ENCODE assay signal across 9 cellular contexts in the genomic region with DNA sequence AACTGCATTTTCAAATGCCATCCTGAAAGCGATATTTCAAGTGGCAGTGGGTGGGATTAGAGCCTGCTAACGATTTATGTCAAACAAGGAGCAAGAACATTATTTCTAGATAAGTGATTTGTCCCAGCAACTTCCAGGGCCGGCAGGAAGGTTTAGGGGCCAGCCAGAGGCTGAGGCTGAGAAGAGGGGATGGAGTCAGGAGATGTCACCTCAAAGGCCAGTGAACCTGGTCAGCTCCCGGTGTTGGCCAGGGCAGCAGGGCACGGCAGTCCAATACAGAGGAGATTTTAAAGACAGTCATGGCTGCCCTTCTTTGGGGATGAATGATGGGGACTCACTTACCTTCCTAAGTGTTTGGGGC.
A peak's percentile ranks its signal among the peaks of the same experiment; 100 is the strongest.
DNase-seq lines count a peak whose midpoint lies in the region; ATAC-seq, FAIRE-seq and TF ChIP-seq lines count a peak whose summit lies in the region.
"Had no signal": no experiment of that assay in that cellular context is flagged by ENCODE, and none has a peak within 500 bp of the region (broad histone marks: within the 10 kb centered on the region; RNA-seq: fewer than 3 reads in every experiment).

No MANE protein-coding gene starts in this region.

- H3K9ac ChIP-seq in GM12878 (ENCODE audit: control insufficient read depth, insufficient read depth, low read length) = peak overlapping the region; percentile 73
- H3K9ac ChIP-seq in mucosa of rectum (ENCODE audit: low read depth in 1 of 2, low read length in 2 of 2) = peak overlapping the region; percentile 38 to 41

- no peaks in the 10 kb centered on the region for H3K27me3 ChIP-seq in GM12878 (replicated peaks in 1 of 2; ENCODE audit: control insufficient read depth in 2 of 2, insufficient read depth in 2 of 2, low read length in 1 of 2)
- peaks cover 0 to 3% of the 10 kb centered on the region in 2 donors for H3K27me3 ChIP-seq in mucosa of rectum (ENCODE audit: control insufficient read depth in 2 of 2, insufficient read depth in 2 of 2, low read length in 2 of 2)

- H3K9me3 ChIP-seq in GM12878 (replicated peaks; ENCODE audit: control insufficient read depth, insufficient read depth, low read length) = no peaks in the 10 kb centered on the region
- no peaks in the 10 kb centered on the region for H3K9me3 ChIP-seq in mucosa of rectum (ENCODE audit: control insufficient read depth in 2 of 2, low read length in 2 of 2)

- peaks cover 53% of the 10 kb centered on the region for H3K4me1 Mint-ChIP-seq in activated naive CD4-positive, alpha-beta T cell treated with anti-CD3 and anti-CD28 coated beads, Interleukin-2, amount 10 ng/mL, durations not matched to agents 7 days and 5 days
- peaks cover 74% of the 10 kb centered on the region for H3K4me1 Mint-ChIP-seq in type B pancreatic cell (ENCODE audit: unreplicated experiment)

- H3K9me3 Mint-ChIP-seq in activated naive CD4-positive, alpha-beta T cell treated with anti-CD3 and anti-CD28 coated beads, Interleukin-2, amount 10 ng/mL, durations not matched to agents 7 days and 5 days = no peaks in the 10 kb centered on the region
- no peaks in the 10 kb centered on the region for H3K9me3 Mint-ChIP-seq in type B pancreatic cell

- CTCF ChIA-PET in activated naive CD4-positive, alpha-beta T cell treated with anti-CD3 and anti-CD28 coated beads, Interleukin-2, amount 10 ng/mL, durations not matched to agents 7 days and 5 days (lab: Charles Lee) = interaction anchor here (1.1 kb wide), 1 partner anchor 36 kb away, joined by 4 read pairs; no protein-coding TSS in a partner anchor
- CTCF ChIA-PET in GM12878 (lab: Yijun Ruan, JAX) = interaction anchor here (0.6 to 1.5 kb wide), 5 partner anchors 24 to 46 kb away, joined by 3 to 6 read pairs (median 4); no protein-coding TSS in a partner anchor

- H2AFZ ChIP-seq in GM12878 (ENCODE audit: control insufficient read depth, low read depth, low read length) = peak overlapping the region; percentile 22; the same call in 1 of the 2 replicates

- in situ Hi-C loops in GM12878 (cut with MboI) = no loop called here

- H4K20me1 ChIP-seq in GM12878 (ENCODE audit: control insufficient read depth, insufficient read depth) = no peaks in the 10 kb centered on the region

- peak overlapping the region; percentile 91 for H3K4me2 ChIP-seq in GM12878 (ENCODE audit: control insufficient read depth, insufficient read depth)

- SMC1A ChIA-PET in GM12878 (lab: Charles Lee; ENCODE audit: uncharacterized antibody, unreplicated experiment) = interaction anchor here (0.6 to 2.0 kb wide), 9 partner anchors 9 to 103 kb away, joined by 3 to 6 read pairs (median 4); no protein-coding TSS in a partner anchor

- WGBS in GM12878 (ENCODE audit: insufficient coverage, insufficient replicate concordance, low lambda C conversion rate, missing lambda C conversion rate) = 22% methylated on average over 5 of the region's 5 CpGs

- TF ChIP-seq CTCF in GM12878 (IDR thresholded peaks at IDR 0.05 in 2 of 3, conservative IDR thresholded peaks at IDR 0.05 in 1 of 3; ENCODE audit: control insufficient read depth in 2 of 3, extremely low read depth in 1 of 3, insufficient read depth in 1 of 3, low read depth in 3 of 3, low read length in 3 of 3) = no peak
- TF ChIP-seq CTCF in type B pancreatic cell (conservative IDR thresholded peaks at IDR 0.05) = no peak

- H3K27ac Mint-ChIP-seq in activated naive CD4-positive, alpha-beta T cell treated with anti-CD3 and anti-CD28 coated beads, Interleukin-2, amount 10 ng/mL, durations not matched to agents 7 days and 5 days = peak overlapping the region; percentile 68
- H3K27ac Mint-ChIP-seq in type B pancreatic cell = peak overlapping the region; percentile 92

- no peaks in the 10 kb centered on the region for H3K36me3 ChIP-seq in GM12878 (ENCODE audit: control insufficient read depth in 2 of 2, insufficient read depth in 2 of 2, low read length in 1 of 2)
- H3K36me3 ChIP-seq in mucosa of rectum (ENCODE audit: control insufficient read depth in 2 of 2, insufficient read depth in 2 of 2, low read length in 2 of 2) = peaks cover 0 to 3% of the 10 kb centered on the region in 2 donors

- peak; percentile 22 for DNase-seq in activated naive CD4-positive, alpha-beta T cell treated with anti-CD3 and anti-CD28 coated beads, Interleukin-2, amount 10 ng/mL, durations not matched to agents 7 days and 5 days
- DNase-seq in activated naive CD4-positive, alpha-beta T cell (lab: John Stamatoyannopoulos, UW) = no peak
- DNase-seq in GM12878 (ENCODE audit: low read depth, low spot score) (no peak), type B pancreatic cell (ENCODE audit: extremely low spot score, unreplicated experiment) (no peak), NCI-H1092 (lab: John Stamatoyannopoulos, UW) (no peak), hepatic stellate cell (ENCODE audit: low spot score) (no peak)
- DNase-seq: activated CD4-positive, alpha-beta T cell treated with anti-CD3 and anti-CD28 coated beads, Interleukin-2, amount 50 U/mL, for 4 hours had no signal

- no peak for TF ChIP-seq POLR2A in GM12878 (IDR thresholded peaks at IDR 0.05; ENCODE audit: low read depth, low read length)

- peak overlapping the region; percentile 77 for H3K4me3 ChIP-seq in GM12878
- peak overlapping the region; percentile 30 to 31 for H3K4me3 ChIP-seq in mucosa of rectum (ENCODE audit: low read length in 2 of 2)

- BruUV-seq in GM12878 (replicated peaks; lab: Mats Ljungman, UMichigan) = no TSS peak

- peak overlapping the region; percentile 73 for H3K4me3 Mint-ChIP-seq in activated naive CD4-positive, alpha-beta T cell treated with anti-CD3 and anti-CD28 coated beads, Interleukin-2, amount 10 ng/mL, durations not matched to agents 7 days and 5 days
- peak overlapping the region; percentile 84 for H3K4me3 Mint-ChIP-seq in type B pancreatic cell

- TF ChIP-seq EP300 in GM12878 (IDR thresholded peaks at IDR 0.05; ENCODE audit: borderline replicate concordance in 1 of 2, control insufficient read depth in 1 of 2, low read depth in 2 of 2, low read length in 2 of 2) = no peak

- peaks cover 29% of the 10 kb centered on the region for H3K4me1 ChIP-seq in GM12878 (ENCODE audit: control insufficient read depth, insufficient read depth, low read length)
- peaks cover 29 to 36% of the 10 kb centered on the region in 2 donors for H3K4me1 ChIP-seq in mucosa of rectum (ENCODE audit: control insufficient read depth in 2 of 2, insufficient read depth in 2 of 2, low read length in 2 of 2)

- intact Hi-C loops in GM12878 (cut with micrococcal nuclease; ENCODE audit: unreplicated experiment) = no loop called here

- no peak for FAIRE-seq in GM12878 (lab: Jason Lieb, UNC)

- ATAC-seq in GM12878 = no peak
- ATAC-seq in HG03135 (IDR thresholded peaks at IDR 0.05; ENCODE audit: unreplicated experiment) = no peak

- RAD21 ChIA-PET in GM12878 (lab: Charles Lee; ENCODE audit: unreplicated experiment) = interaction anchor here (0.6 to 11.1 kb wide), 7 partner anchors 12 to 107 kb away, joined by 3 to 165 read pairs (median 3); no protein-coding TSS in a partner anchor

- peak overlapping the region; percentile 75 for H3K27ac ChIP-seq in GM12878 (ENCODE audit: control insufficient read depth, insufficient read depth)
- peak overlapping the region; percentile 20 to 73 for H3K27ac ChIP-seq in mucosa of rectum (ENCODE audit: low read depth in 2 of 2, low read length in 2 of 2)

- no peak for TF ChIP-seq RAD21 in GM12878 (IDR thresholded peaks at IDR 0.05; ENCODE audit: insufficient read depth, low read depth, low read length)

- POLR2A ChIA-PET in GM12878 (lab: Charles Lee) = interaction anchor here (0.7 to 12.4 kb wide), 4 partner anchors 9 to 143 kb away, joined by 3 to 100 read pairs (median 4); no protein-coding TSS in a partner anchor

- H3K36me3 Mint-ChIP-seq in activated naive CD4-positive, alpha-beta T cell treated with anti-CD3 and anti-CD28 coated beads, Interleukin-2, amount 10 ng/mL, durations not matched to agents 7 days and 5 days = peaks cover 10% of the 10 kb centered on the region
- peaks cover 8% of the 10 kb centered on the region for H3K36me3 Mint-ChIP-seq in type B pancreatic cell

- peaks cover 9% of the 10 kb centered on the region for H3K27me3 Mint-ChIP-seq in activated naive CD4-positive, alpha-beta T cell treated with anti-CD3 and anti-CD28 coated beads, Interleukin-2, amount 10 ng/mL, durations not matched to agents 7 days and 5 days
- H3K27me3 Mint-ChIP-seq in type B pancreatic cell = peaks cover 4% of the 10 kb centered on the region

- H3K79me2 ChIP-seq in GM12878 (ENCODE audit: control insufficient read depth, insufficient read depth, low read length) = peaks cover 47% of the 10 kb centered on the region

TF ChIP-seq in GM12878, 131 proteins besides CTCF, POLR2A, EP300 and RAD21:
- no peak for TF ChIP-seq FOXM1 (IDR thresholded peaks at IDR 0.05; ENCODE audit: low read depth, low read length)
- TF ChIP-seq ZBED1 (IDR thresholded peaks at IDR 0.05; ENCODE audit: borderline replicate concordance) = no peak
- TF ChIP-seq POLR2AphosphoS5 (IDR thresholded peaks at IDR 0.05; ENCODE audit: low read length) = 0 out of 2 replicates have a peak, but pooled peaks have one; percentile 14
- no peak for TF ChIP-seq BACH1 (IDR thresholded peaks at IDR 0.05; ENCODE audit: borderline replicate concordance)
- TF ChIP-seq ATF2 (IDR thresholded peaks at IDR 0.05; ENCODE audit: low read length) = no peak
